8 cellular contexts compared by ENCODE assay signal in genomic region chrX:132612990-132613564, GRCh38.
DNase-seq lines count a peak whose midpoint lies in the region; ATAC-seq, FAIRE-seq and TF ChIP-seq lines count a peak whose summit lies in the region.

No MANE protein-coding gene starts in this region.

- peak; percentile 24 for DNase-seq in GM03348 (ENCODE audit: low spot score)
- DNase-seq in OCI-M1 (lab: John Stamatoyannopoulos, UW): peak; percentile 22
- DNase-seq in activated naive CD4-positive, alpha-beta T cell (lab: John Stamatoyannopoulos, UW): peak in 3 of 4 experiments; percentile 2 to 15 (median 8)
- DNase-seq in heart right ventricle: peak; percentile 4 to 37
- peak; percentile 30 for DNase-seq in small intestine
- DNase-seq in vagina (ENCODE audit: extremely low spot score in 2 of 2): no peak
- DNase-seq in NCI-H187 (lab: John Stamatoyannopoulos, UW): no peak

- WGBS in heart right ventricle, 2 donors: 41 to 47% methylated on average over 7 of the region's 7 CpGs
- WGBS in small intestine, 3 donors: 44 to 57% (median 46%) methylated on average over 7 of the region's 7 CpGs

- peak; percentile 41 for ATAC-seq in HG02870 (IDR thresholded peaks at IDR 0.05; ENCODE audit: unreplicated experiment)
- ATAC-seq in heart right ventricle: peak in 1 of 8 donors; percentile 51

- TF ChIP-seq CTCF in heart right ventricle (IDR thresholded peaks at IDR 0.05) (peak; percentile 24 to 65 (median 52)), vagina (IDR thresholded peaks at IDR 0.05) (peak in 1 of 3 experiments; percentile 12)

- no peak overlapping the region for H3K27ac ChIP-seq in heart right ventricle
- no peak overlapping the region for H3K27ac ChIP-seq in small intestine (ENCODE audit: low read depth in 1 of 2, low read length in 1 of 2)
- no peak overlapping the region for H3K27ac ChIP-seq in vagina

- no peak for TF ChIP-seq POLR2A in vagina (IDR thresholded peaks at IDR 0.05)

- H3K36me3 ChIP-seq in heart right ventricle: no peaks in the 10 kb centered on the region
- no peaks in the 10 kb centered on the region for H3K36me3 ChIP-seq in small intestine (ENCODE audit: control insufficient read depth in 2 of 2, insufficient read depth in 2 of 2, low read length in 2 of 2)
- no peaks in the 10 kb centered on the region for H3K36me3 ChIP-seq in vagina

- H3K9me3 ChIP-seq in heart right ventricle: no peaks in the 10 kb centered on the region
- H3K9me3 ChIP-seq in small intestine (ENCODE audit: control insufficient read depth, low read depth): no peaks in the 10 kb centered on the region
- H3K9me3 ChIP-seq in vagina: no peaks in the 10 kb centered on the region

- no peak for FAIRE-seq in small intestine (lab: Jason Lieb, UNC)

- H3K4me3 ChIP-seq in heart right ventricle: no peak overlapping the region
- H3K4me3 ChIP-seq in small intestine (ENCODE audit: low read depth in 1 of 2, low read length in 2 of 2): no peak overlapping the region
- H3K4me3 ChIP-seq in vagina: no peak overlapping the region

- intact Hi-C loops in heart right ventricle (cut with DNase I) (loop anchor here in 6 of 10 donors (5.0 to 10.0 kb wide), 6 partner anchors 321 to 768 kb away; no protein-coding TSS in a partner anchor), vagina (cut with DNase I) (no loop called here)

- H3K4me1 ChIP-seq in heart right ventricle (no peaks in the 10 kb centered on the region), small intestine (ENCODE audit: control insufficient read depth in 2 of 2, insufficient read depth in 1 of 2, low read depth in 1 of 2, low read length in 1 of 2) (no peaks in the 10 kb centered on the region), vagina (no peaks in the 10 kb centered on the region)

- peaks cover 0 to 54% (median 0%) of the 10 kb centered on the region in 7 donors for H3K27me3 ChIP-seq in heart right ventricle
- no peaks in the 10 kb centered on the region for H3K27me3 ChIP-seq in small intestine (ENCODE audit: control insufficient read depth in 2 of 2, insufficient read depth in 2 of 2, low read length in 2 of 2)
- H3K27me3 ChIP-seq in vagina: no peaks in the 10 kb centered on the region

Comparison
In these comparisons a context has a peak if more than half of its experiments do, and no peak if none do; other contexts are left out.
1. DNase-seq: peak in GM03348 (single experiment), OCI-M1 (single experiment), activated naive CD4-positive, alpha-beta T cell (3 of 4), heart right ventricle (2 of 2) and small intestine (single experiment); none in vagina (0 of 2) and NCI-H187 (0 of 2).